In the genomic region with DNA sequence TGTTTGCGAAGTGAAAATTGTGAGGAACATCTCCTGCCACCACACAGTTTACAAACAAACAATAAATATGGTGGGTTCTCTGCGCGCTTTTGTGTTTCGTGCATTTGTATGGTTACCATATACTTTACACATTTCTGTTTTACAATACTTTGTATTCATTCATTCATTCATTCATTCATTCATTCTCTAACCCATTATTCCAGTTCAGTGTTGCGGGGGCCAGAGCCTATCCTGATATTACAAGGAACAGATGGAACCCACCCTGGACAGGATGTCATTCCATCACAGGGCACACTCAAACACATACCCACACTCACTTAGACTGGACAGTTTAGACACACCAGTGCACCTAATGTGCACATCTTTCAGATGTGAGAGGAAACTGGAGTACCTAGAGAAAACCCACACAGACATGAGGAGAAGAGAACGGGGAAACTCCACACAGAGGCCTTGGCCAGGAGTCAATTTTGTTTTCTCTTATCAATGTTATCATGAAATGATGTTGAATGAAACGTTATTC, we compare ENCODE assay signal across 14 cellular contexts.
"Had no signal": no experiment of that assay in that cellular context is flagged by ENCODE, and none has a peak within 500 bp of the region (broad histone marks: within the 10 kb centered on the region; RNA-seq: fewer than 3 reads in every experiment).

No MANE protein-coding gene starts in this region.

- DNase-seq: activated CD4-positive, alpha-beta memory T cell treated with anti-CD3 and anti-CD28 coated beads for 36 hours; activated gamma-delta T cell treated with Interleukin-2 at 50 U/mL for 16 hours; activated naive CD8-positive, alpha-beta T cell treated with anti-CD3 and anti-CD28 coated beads, Interleukin-2, amount 50 U/mL, for 24 hours; activated T-cell treated with anti-CD3 and anti-CD28 coated beads, Interleukin-2, amount 50 U/mL, for 48 hours; effector CD4-positive, alpha-beta T cell; gastrocnemius medialis; heart right ventricle; SJCRH30; SW 1271 had no signal

- H3K27ac ChIP-seq: SJCRH30 had no signal

- FAIRE-seq: keratinocyte had no signal

- H3K9me3 ChIP-seq: ascending aorta, gastrocnemius medialis, heart right ventricle, tibial nerve had no signal

- H3K4me3 Mint-ChIP-seq: activated CD4-positive, alpha-beta memory T cell treated with anti-CD3 and anti-CD28 coated beads for 36 hours; activated naive CD8-positive, alpha-beta T cell treated with anti-CD3 and anti-CD28 coated beads, Interleukin-2, amount 50 U/mL, for 24 hours; T-helper 2 cell treated with Interferon-gamma antibody and Interleukin-4, amounts not matched to agents 5 μg/mL and 100 μg/mL, for 36 hours had no signal

- H3K27me3 Mint-ChIP-seq: activated CD4-positive, alpha-beta memory T cell treated with anti-CD3 and anti-CD28 coated beads for 36 hours; activated naive CD8-positive, alpha-beta T cell treated with anti-CD3 and anti-CD28 coated beads, Interleukin-2, amount 50 U/mL, for 24 hours had no signal

- H3K36me3 ChIP-seq: ascending aorta, gastrocnemius medialis, tibial nerve had no signal

- H3K27me3 ChIP-seq: ascending aorta, gastrocnemius medialis, heart right ventricle, SJCRH30, tibial nerve had no signal

- H3K4me3 ChIP-seq: ascending aorta, coronary artery, gastrocnemius medialis, SJCRH30, tibial nerve had no signal

- ATAC-seq: activated naive CD8-positive, alpha-beta T cell treated with anti-CD3 and anti-CD28 coated beads, Interleukin-2, amount 50 U/mL, for 24 hours; gastrocnemius medialis; heart right ventricle had no signal

- H3K27ac Mint-ChIP-seq: activated CD4-positive, alpha-beta memory T cell treated with anti-CD3 and anti-CD28 coated beads for 36 hours; activated naive CD8-positive, alpha-beta T cell treated with anti-CD3 and anti-CD28 coated beads, Interleukin-2, amount 50 U/mL, for 24 hours; T-helper 2 cell treated with Interferon-gamma antibody and Interleukin-4, amounts not matched to agents 5 μg/mL and 100 μg/mL, for 36 hours had no signal
